8 cellular contexts compared by ENCODE assay signal in the genomic region with DNA sequence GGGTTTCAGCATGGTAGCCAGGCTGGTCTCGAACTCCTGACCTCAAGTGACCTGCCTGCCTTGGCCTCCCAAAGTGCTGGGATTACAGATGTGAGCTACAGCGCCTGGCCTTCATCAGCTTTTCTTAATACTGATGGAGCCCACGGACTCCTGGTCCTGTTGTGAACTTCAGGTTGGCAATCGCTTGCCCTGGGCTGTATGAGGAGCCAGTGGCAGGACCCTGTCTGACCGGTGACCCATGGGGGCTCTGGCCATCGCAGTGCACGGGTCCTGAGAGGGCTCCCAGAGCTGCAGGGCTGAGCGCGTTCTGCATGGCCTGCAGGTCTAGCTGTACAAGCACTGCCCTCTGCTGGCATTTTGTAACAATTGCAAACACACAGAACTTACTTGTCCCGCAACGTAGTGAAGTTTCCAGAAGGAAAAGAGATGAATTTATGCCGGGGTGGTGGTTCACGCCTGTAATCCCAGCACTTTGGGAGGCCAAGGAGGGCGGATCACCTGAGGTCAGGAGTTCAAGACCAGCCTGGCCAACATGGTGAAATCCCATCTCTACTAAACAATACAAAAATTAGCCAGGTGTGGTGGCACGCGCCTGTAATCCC. TPM values are rescaled to one million over a fixed set of nuclear protein-coding genes. Genes with fewer than 3 reads are reported as not detected.
DNase-seq lines count a peak whose midpoint lies in the region; ATAC-seq and TF ChIP-seq lines count a peak whose summit lies in the region.
"Not testable (repeated sequence)": the region's sequence is repeated elsewhere in the genome, so short reads cannot be mapped to it uniquely, and the experiment has no call there.

No MANE protein-coding gene starts in this region.

- not testable (repeated sequence) for H3K9me2 ChIP-seq in GM23338 (ENCODE audit: insufficient read depth)

- not testable (repeated sequence) for H3K79me2 ChIP-seq in GM23338 (replicated peaks; ENCODE audit: insufficient read depth)

- not testable (repeated sequence) for H3K4me3 Mint-ChIP-seq in GM23338; activated T-cell treated with anti-CD3 and anti-CD28 coated beads, Interleukin-2, amount 50 U/mL, for 4 hours

- H2AFZ ChIP-seq in GM23338: not testable (repeated sequence)

- ATAC-seq in GM23338: peak; percentile 92
- ATAC-seq in activated T-cell treated with anti-CD3 and anti-CD28 coated beads, Interleukin-2, amount 50 U/mL, for 4 hours: peak; percentile 85 to 90

- H3F3A ChIP-seq in GM23338 (replicated peaks; ENCODE audit: low read depth): not testable (repeated sequence)

- DNase-seq in EH (ENCODE audit: low read depth): peak; percentile 72
- DNase-seq in GM23338 (ENCODE audit: low spot score): peak; percentile 93
- DNase-seq in LHCN-M2 (ENCODE audit: low read depth): peak; percentile 64
- peak in 2 of 3 donors; percentile 61 to 81 for DNase-seq in Peyer's patch
- DNase-seq in activated T-cell treated with anti-CD3 and anti-CD28 coated beads, Interleukin-2, amount 50 U/mL, for 4 hours: peak; percentile 51
- not testable (repeated sequence) for DNase-seq in esophagus squamous epithelium (lab: John Stamatoyannopoulos, UW)
- DNase-seq in midbrain (lab: John Stamatoyannopoulos, UW): peak; percentile 80

- H3K4me3 ChIP-seq in GM23338; Peyer's patch; esophagus squamous epithelium; subcutaneous abdominal adipose tissue (ENCODE audit: low read depth in 1 of 5, low read length in 5 of 5): not testable (repeated sequence)

- WGBS in esophagus squamous epithelium, 2 donors: 36 to 42% methylated on average over 2 to 10 of the region's 16 CpGs

- H3K4me1 ChIP-seq in GM23338 (ENCODE audit: insufficient read depth); Peyer's patch; esophagus squamous epithelium: not testable (repeated sequence)
- H3K4me1 ChIP-seq in subcutaneous abdominal adipose tissue (ENCODE audit: control insufficient read depth in 5 of 5, insufficient read depth in 5 of 5, low read length in 5 of 5): peaks cover 0 to 12% (median 3%) of the 10 kb centered on the region in 5 donors

- not testable (repeated sequence) for H3K27ac ChIP-seq in GM23338 (ENCODE audit: low read depth); Peyer's patch; esophagus squamous epithelium
- peak overlapping the region; percentile 65 for H3K27ac ChIP-seq in subcutaneous abdominal adipose tissue (ENCODE audit: low read depth, low read length)

- TF ChIP-seq POLR2A in Peyer's patch (IDR thresholded peaks at IDR 0.05); esophagus squamous epithelium (IDR thresholded peaks at IDR 0.05): not testable (repeated sequence)

- not testable (repeated sequence) for H3K4me2 ChIP-seq in GM23338

- H3K9me3 Mint-ChIP-seq in GM23338; activated T-cell treated with anti-CD3 and anti-CD28 coated beads, Interleukin-2, amount 50 U/mL, for 4 hours: not testable (repeated sequence)

- intact Hi-C loops in esophagus squamous epithelium (cut with DNase I): loop anchor here (5.0 kb wide), 1 partner anchor 128 kb away; no protein-coding TSS in a partner anchor

- H3K36me3 Mint-ChIP-seq in GM23338 (ENCODE audit: low read depth); activated T-cell treated with anti-CD3 and anti-CD28 coated beads, Interleukin-2, amount 50 U/mL, for 4 hours (ENCODE audit: insufficient read depth): not testable (repeated sequence)

- not testable (repeated sequence) for H3K36me3 ChIP-seq in GM23338 (ENCODE audit: insufficient read depth); Peyer's patch; esophagus squamous epithelium; subcutaneous abdominal adipose tissue (ENCODE audit: control insufficient read depth in 5 of 5, insufficient read depth in 5 of 5, low read length in 5 of 5)

- not testable (repeated sequence) for H3K9ac ChIP-seq in subcutaneous abdominal adipose tissue (ENCODE audit: low read length in 5 of 5)

- H3K9me3 ChIP-seq in Peyer's patch; esophagus squamous epithelium; subcutaneous abdominal adipose tissue (ENCODE audit: control insufficient read depth in 5 of 5, low read length in 5 of 5): not testable (repeated sequence)

- not testable (repeated sequence) for H3K27me3 Mint-ChIP-seq in GM23338 (ENCODE audit: insufficient read depth, low read depth, poor library complexity); activated T-cell treated with anti-CD3 and anti-CD28 coated beads, Interleukin-2, amount 50 U/mL, for 4 hours (ENCODE audit: low read depth)

- TF ChIP-seq CTCF in GM23338 (conservative IDR thresholded peaks at IDR 0.05; ENCODE audit: low read depth in 2 of 2): peak; percentile 82 to 95
- TF ChIP-seq CTCF in Peyer's patch (IDR thresholded peaks at IDR 0.05): peak; percentile 55 to 81 (median 77)
- peak; percentile 67 to 77 (median 74) for TF ChIP-seq CTCF in esophagus squamous epithelium (IDR thresholded peaks at IDR 0.05)

- H3K4me1 Mint-ChIP-seq in GM23338: peaks cover 10% of the 10 kb centered on the region
- not testable (repeated sequence) for H3K4me1 Mint-ChIP-seq in activated T-cell treated with anti-CD3 and anti-CD28 coated beads, Interleukin-2, amount 50 U/mL, for 4 hours (ENCODE audit: low read depth)

- H3K27ac Mint-ChIP-seq in GM23338: not testable (repeated sequence)

- not testable (repeated sequence) for H4K20me1 ChIP-seq in GM23338 (replicated peaks; ENCODE audit: insufficient read depth)

- H3K27me3 ChIP-seq in GM23338 (ENCODE audit: insufficient read depth); Peyer's patch; subcutaneous abdominal adipose tissue (ENCODE audit: control insufficient read depth in 5 of 5, insufficient read depth in 4 of 5, low read length in 5 of 5): not testable (repeated sequence)
- H3K27me3 ChIP-seq in esophagus squamous epithelium: peaks cover 0 to 29% (median 0%) of the 10 kb centered on the region in 4 donors

RNA-seq across cellular contexts. Expression of a gene that starts 18.0 kb away (rescaled TPM):
- 15.5 and 23.4 TPM in 2 replicates for total RNA-seq in GM23338 (2014; rRNA removed; shearing (Covaris generic))
- 39.4 and 41.9 TPM in 2 replicates for polyA plus RNA-seq in GM23338 (2016; fragmentation: Nextera tagmentation; extraction: Ambion mirVana)
- total RNA-seq in LHCN-M2 (2014; rRNA removed) (13.3 and 22.7 TPM in 2 replicates), Peyer's patch (10 to 100 TPM; 45.6 to 75.3 (median 59.8) TPM), esophagus squamous epithelium (10 to 100 TPM; 43.1 to 64.3 (median 59.5) TPM)
- 26.0 TPM for polyA plus RNA-seq in LHCN-M2 (2012)
- total RNA-seq in activated T-cell treated with anti-CD3 and anti-CD28 coated beads, Interleukin-2, amount 50 U/mL, for 4 hours: 10 to 100 TPM; 17.9 to 24.6 (median 24.0) TPM

RNA-seq across cellular contexts. Expression of a gene that starts 58.4 kb away (rescaled TPM):
- 74.7 and 110 TPM in 2 replicates for total RNA-seq in GM23338 (2014; rRNA removed; shearing (Covaris generic))
- polyA plus RNA-seq in GM23338 (2016; fragmentation: Nextera tagmentation; extraction: Ambion mirVana): 120 and 135 TPM in 2 replicates
- 46.8 and 58.4 TPM in 2 replicates for total RNA-seq in LHCN-M2 (2014; rRNA removed)
- polyA plus RNA-seq in LHCN-M2 (2012): 36.1 TPM
- total RNA-seq in Peyer's patch: 10 to 100 TPM; 26.4 to 31.9 (median 28.2) TPM
- 10 to 100 TPM; 58.7 to 65.4 (median 60.7) TPM for total RNA-seq in activated T-cell treated with anti-CD3 and anti-CD28 coated beads, Interleukin-2, amount 50 U/mL, for 4 hours
- 10 to 100 TPM; 34.8 to 45.3 (median 37.1) TPM for total RNA-seq in esophagus squamous epithelium
